ENCODE assay signal across 20 cellular contexts in the genomic region with DNA sequence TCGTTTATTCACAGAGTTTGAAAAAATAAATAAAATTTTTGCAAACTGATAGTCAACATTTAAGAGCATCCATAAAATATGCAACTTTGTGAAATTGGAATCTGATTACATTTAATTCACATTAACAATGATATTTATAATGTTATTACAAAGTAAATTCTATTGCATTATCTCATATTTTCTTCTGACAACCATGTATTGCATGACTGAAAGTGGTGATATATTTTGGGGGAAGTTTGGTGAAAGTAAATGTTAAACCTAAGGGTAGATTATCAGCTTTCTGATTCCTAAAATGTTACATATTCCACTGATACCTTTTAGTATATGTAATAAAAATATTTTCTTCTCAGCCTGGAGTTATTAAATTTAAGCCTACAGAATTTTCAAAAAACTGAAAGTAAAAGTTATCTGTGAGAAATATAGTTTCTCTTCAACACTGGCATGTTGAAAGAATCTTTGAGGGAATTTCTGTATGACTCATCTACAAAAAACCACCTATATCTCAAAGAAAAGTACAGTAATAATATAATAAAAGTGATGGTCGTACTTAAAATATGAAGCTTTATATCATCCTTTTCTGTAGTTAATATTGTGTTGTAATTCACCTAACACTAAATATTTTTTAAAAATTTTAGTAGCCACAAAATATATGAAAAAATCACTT.
A peak's percentile ranks its signal among the peaks of the same experiment; 100 is the strongest.
DNase-seq lines count a peak whose midpoint lies in the region; ATAC-seq lines count a peak whose summit lies in the region.
"Had no signal": no experiment of that assay in that cellular context is flagged by ENCODE, and none has a peak within 500 bp of the region (broad histone marks: within the 10 kb centered on the region; RNA-seq: fewer than 3 reads in every experiment).

No MANE protein-coding gene starts in this region.

- intact Hi-C loops in activated naive CD4-positive, alpha-beta T cell treated with anti-CD3 and anti-CD28 coated beads for 36 hours (cut with micrococcal nuclease) = no loop called here

- H3K27me3 Mint-ChIP-seq in activated CD4-positive, alpha-beta memory T cell treated with anti-CD3 and anti-CD28 coated beads, Interleukin-2, amount 10 ng/mL, durations not matched to agents 7 days and 5 days = no peaks in the 10 kb centered on the region
- no peaks in the 10 kb centered on the region for H3K27me3 Mint-ChIP-seq in activated naive CD4-positive, alpha-beta T cell treated with anti-CD3 and anti-CD28 coated beads for 36 hours (ENCODE audit: low read depth)
- H3K27me3 Mint-ChIP-seq: stimulated activated naive CD8-positive, alpha-beta T cell treated with anti-CD3 and anti-CD28 coated beads, Interleukin-15, amount 100 ng/mL, for 72 hours had no signal

- CTCF ChIA-PET in activated CD4-positive, alpha-beta memory T cell treated with anti-CD3 and anti-CD28 coated beads, Interleukin-2, amount 10 ng/mL, durations not matched to agents 7 days and 5 days (lab: Charles Lee) = interaction anchor here (0.6 kb wide), 1 partner anchor 1256 kb away, joined by 3 read pairs; no protein-coding TSS in a partner anchor
- CTCF ChIA-PET in activated naive CD4-positive, alpha-beta T cell treated with anti-CD3 and anti-CD28 coated beads for 36 hours (lab: Charles Lee) = no interaction called here

- POLR2A ChIA-PET in activated CD4-positive, alpha-beta memory T cell treated with anti-CD3 and anti-CD28 coated beads, Interleukin-2, amount 10 ng/mL, durations not matched to agents 7 days and 5 days (lab: Charles Lee) = no interaction called here

- DNase-seq in dedifferentiated amniotic fluid mesenchymal stem cell (ENCODE audit: extremely low spot score) (peak; percentile 38), Ammon's horn (ENCODE audit: low spot score) (no peak), UCSD-AML1 (lab: John Stamatoyannopoulos, UW; ENCODE audit: unreplicated experiment) (no peak)
- DNase-seq in activated CD4-positive, alpha-beta memory T cell treated with anti-CD3 and anti-CD28 coated beads, Interleukin-2, amount 10 ng/mL, durations not matched to agents 7 days and 5 days = no peak
- DNase-seq in activated naive CD4-positive, alpha-beta T cell treated with anti-CD3 and anti-CD28 coated beads for 36 hours = no peak
- DNase-seq: amygdala; cerebellar nuclear complex; endodermal cell; H7; left cardiac atrium; NCI-H1436 treated with DMSO at 0.1 percent for 48 hours; NK-92 treated with Interleukin-12 subunit alpha and Interleukin-12 subunit beta, amount 100 ng/mL, for 24 hours; right cardiac atrium; Right ventricle myocardium superior; stimulated activated naive CD8-positive, alpha-beta T cell treated with anti-CD3 and anti-CD28 coated beads, Interleukin-15, amount 100 ng/mL, for 72 hours; WERI-Rb-1 had no signal

- no peak overlapping the region for H3K27ac Mint-ChIP-seq in activated CD4-positive, alpha-beta memory T cell treated with anti-CD3 and anti-CD28 coated beads, Interleukin-2, amount 10 ng/mL, durations not matched to agents 7 days and 5 days
- no peak overlapping the region for H3K27ac Mint-ChIP-seq in activated naive CD4-positive, alpha-beta T cell treated with anti-CD3 and anti-CD28 coated beads for 36 hours
- H3K27ac Mint-ChIP-seq: activated T-helper 2 cell treated with anti-CD3 and anti-CD28 coated beads, Interferon-gamma antibody, Interleukin-2, Interleukin-4, amounts not matched to agents 10 μg/mL and 5 μg/mL and 100 μg/mL, durations not matched to agents 14 hours and 24 hours and 36 hours; endodermal cell; stimulated activated naive CD8-positive, alpha-beta T cell treated with anti-CD3 and anti-CD28 coated beads, Interleukin-15, amount 100 ng/mL, for 72 hours had no signal

- no peak overlapping the region for H3K4me3 Mint-ChIP-seq in activated CD4-positive, alpha-beta memory T cell treated with anti-CD3 and anti-CD28 coated beads, Interleukin-2, amount 10 ng/mL, durations not matched to agents 7 days and 5 days
- no peak overlapping the region for H3K4me3 Mint-ChIP-seq in activated naive CD4-positive, alpha-beta T cell treated with anti-CD3 and anti-CD28 coated beads for 36 hours
- H3K4me3 Mint-ChIP-seq: endodermal cell; stimulated activated naive CD8-positive, alpha-beta T cell treated with anti-CD3 and anti-CD28 coated beads, Interleukin-15, amount 100 ng/mL, for 72 hours had no signal

- no peaks in the 10 kb centered on the region for H3K36me3 Mint-ChIP-seq in activated CD4-positive, alpha-beta memory T cell treated with anti-CD3 and anti-CD28 coated beads, Interleukin-2, amount 10 ng/mL, durations not matched to agents 7 days and 5 days (ENCODE audit: low read depth)
- no peaks in the 10 kb centered on the region for H3K36me3 Mint-ChIP-seq in activated naive CD4-positive, alpha-beta T cell treated with anti-CD3 and anti-CD28 coated beads for 36 hours (ENCODE audit: low read depth)

- peaks cover 3% of the 10 kb centered on the region for H3K9me3 Mint-ChIP-seq in activated CD4-positive, alpha-beta memory T cell treated with anti-CD3 and anti-CD28 coated beads, Interleukin-2, amount 10 ng/mL, durations not matched to agents 7 days and 5 days
- H3K9me3 Mint-ChIP-seq in activated naive CD4-positive, alpha-beta T cell treated with anti-CD3 and anti-CD28 coated beads for 36 hours = peaks cover 2% of the 10 kb centered on the region

- H3K4me1 Mint-ChIP-seq in activated CD4-positive, alpha-beta memory T cell treated with anti-CD3 and anti-CD28 coated beads, Interleukin-2, amount 10 ng/mL, durations not matched to agents 7 days and 5 days = no peaks in the 10 kb centered on the region
- H3K4me1 Mint-ChIP-seq in activated naive CD4-positive, alpha-beta T cell treated with anti-CD3 and anti-CD28 coated beads for 36 hours (ENCODE audit: low read depth) = no peaks in the 10 kb centered on the region
- H3K4me1 Mint-ChIP-seq: endodermal cell; stimulated activated naive CD8-positive, alpha-beta T cell treated with anti-CD3 and anti-CD28 coated beads, Interleukin-15, amount 100 ng/mL, for 72 hours had no signal

- ATAC-seq in GM18498 (IDR thresholded peaks at IDR 0.05; ENCODE audit: unreplicated experiment) (peak; percentile 59), GM21786 (IDR thresholded peaks at IDR 0.05; ENCODE audit: unreplicated experiment) (peak; percentile 71), HG03565 (IDR thresholded peaks at IDR 0.05; ENCODE audit: unreplicated experiment) (peak; percentile 61)
- ATAC-seq: left cardiac atrium; right cardiac atrium; stimulated activated naive CD8-positive, alpha-beta T cell treated with anti-CD3 and anti-CD28 coated beads, Interleukin-15, amount 100 ng/mL, for 72 hours had no signal
